In the genomic region with DNA sequence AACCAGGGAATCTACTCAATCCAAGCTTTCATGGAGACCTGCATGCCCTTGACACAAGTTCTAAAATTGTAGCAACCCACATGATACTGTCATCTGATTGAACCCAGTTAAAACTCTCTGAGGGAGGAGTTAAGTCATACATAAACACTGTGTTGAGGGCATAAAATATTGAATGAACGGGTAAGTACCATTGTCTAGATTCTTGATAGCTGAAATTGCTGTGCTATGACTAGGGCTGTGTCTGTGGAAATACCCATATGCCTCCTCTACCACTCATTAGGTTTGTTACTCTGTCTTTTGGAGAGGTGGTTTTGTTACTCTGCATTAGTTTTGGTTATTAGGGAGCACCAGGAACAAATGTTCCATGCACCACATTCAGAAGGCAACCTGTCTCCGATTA, we compare ENCODE assay signal across 15 cellular contexts. TPM values are rescaled to one million over a fixed set of nuclear protein-coding genes. Genes with fewer than 3 reads are reported as not detected.
A peak's percentile ranks its signal among the peaks of the same experiment; 100 is the strongest.
DNase-seq lines count a peak whose midpoint lies in the region; ATAC-seq and TF ChIP-seq lines count a peak whose summit lies in the region.
"Had no signal": no experiment of that assay in that cellular context is flagged by ENCODE, and none has a peak within 500 bp of the region (broad histone marks: within the 10 kb centered on the region; RNA-seq: fewer than 3 reads in every experiment).

No MANE protein-coding gene starts in this region.

- DNase-seq in effector memory CD8-positive, alpha-beta T cell = no peak
- DNase-seq in suprapubic skin (ENCODE audit: low spot score in 2 of 2) (no peak), SIG-M5 (lab: John Stamatoyannopoulos, UW) (no peak)
- no peak for DNase-seq in effector memory CD4-positive, alpha-beta T cell
- DNase-seq: activated T-cell treated with anti-CD3 and anti-CD28 coated beads, Interleukin-2, amount 50 U/mL, for 48 hours; colonic mucosa; esophagus squamous epithelium; left colon; NCI-H524 had no signal

- no peaks in the 10 kb centered on the region for H3K9me3 Mint-ChIP-seq in effector memory CD8-positive, alpha-beta T cell
- H3K9me3 Mint-ChIP-seq: T-helper 1 cell treated with Interleukin-12 subunit alpha and Interleukin-12 subunit beta and Interleukin-4 antibody, amounts not matched to agents 30 μg/mL and 1 μg/mL, for 36 hours had no signal

- ATAC-seq in GM18519 (IDR thresholded peaks at IDR 0.05; ENCODE audit: low FRiP score, unreplicated experiment) = peak; percentile 46
- ATAC-seq in GM21423 (IDR thresholded peaks at IDR 0.05; ENCODE audit: unreplicated experiment) = peak; percentile 32
- ATAC-seq in HG03159 (IDR thresholded peaks at IDR 0.05; ENCODE audit: unreplicated experiment) = peak; percentile 59
- ATAC-seq in effector memory CD8-positive, alpha-beta T cell (replicated peaks) = no peak
- ATAC-seq in GM19328 (IDR thresholded peaks at IDR 0.05; ENCODE audit: unreplicated experiment) = no peak
- ATAC-seq: HepG2, left colon had no signal

- peak overlapping the region; percentile 16 to 23 for H3K27ac Mint-ChIP-seq in effector memory CD8-positive, alpha-beta T cell
- H3K27ac Mint-ChIP-seq: T-helper 1 cell treated with Interleukin-12 subunit alpha and Interleukin-12 subunit beta and Interleukin-4 antibody, amounts not matched to agents 30 μg/mL and 1 μg/mL, for 36 hours had no signal

- no peak overlapping the region for H3K27ac ChIP-seq in suprapubic skin
- H3K27ac ChIP-seq in effector memory CD4-positive, alpha-beta T cell (ENCODE audit: insufficient read depth, low read length, poor library complexity, severe bottlenecking) = no peak overlapping the region
- H3K27ac ChIP-seq: colonic mucosa, esophagus squamous epithelium had no signal

- H3K4me3 ChIP-seq in suprapubic skin = no peak overlapping the region
- H3K4me3 ChIP-seq in effector memory CD4-positive, alpha-beta T cell (ENCODE audit: insufficient read depth, low read depth, low read length, poor library complexity, severe bottlenecking) = no peak overlapping the region
- H3K4me3 ChIP-seq: colonic mucosa, esophagus squamous epithelium had no signal

- peaks cover 7% of the 10 kb centered on the region for H3K36me3 Mint-ChIP-seq in effector memory CD8-positive, alpha-beta T cell (ENCODE audit: insufficient read depth)

- no peaks in the 10 kb centered on the region for H3K27me3 ChIP-seq in suprapubic skin
- H3K27me3 ChIP-seq in effector memory CD4-positive, alpha-beta T cell (replicated peaks; ENCODE audit: control insufficient read depth, insufficient read depth, low read length, poor library complexity, severe bottlenecking) = no peaks in the 10 kb centered on the region
- H3K27me3 ChIP-seq: colonic mucosa, esophagus squamous epithelium had no signal

- H3K36me3 ChIP-seq in suprapubic skin = no peaks in the 10 kb centered on the region
- H3K36me3 ChIP-seq in effector memory CD4-positive, alpha-beta T cell (ENCODE audit: control insufficient read depth, insufficient read depth, low read length) = no peaks in the 10 kb centered on the region
- H3K36me3 ChIP-seq: colonic mucosa, esophagus squamous epithelium had no signal

- no peak overlapping the region for H3K4me3 Mint-ChIP-seq in effector memory CD8-positive, alpha-beta T cell
- H3K4me3 Mint-ChIP-seq: T-helper 1 cell treated with Interleukin-12 subunit alpha and Interleukin-12 subunit beta and Interleukin-4 antibody, amounts not matched to agents 30 μg/mL and 1 μg/mL, for 36 hours had no signal

- no peak for TF ChIP-seq CTCF in suprapubic skin (IDR thresholded peaks at IDR 0.05)

- no peak for TF ChIP-seq POLR2A in suprapubic skin (IDR thresholded peaks at IDR 0.05)

- peaks cover 41 to 65% of the 10 kb centered on the region in 2 donors for H3K4me1 Mint-ChIP-seq in effector memory CD8-positive, alpha-beta T cell (ENCODE audit: low read depth in 2 of 2)

- H3K27me3 Mint-ChIP-seq in effector memory CD8-positive, alpha-beta T cell = no peaks in the 10 kb centered on the region

- WGBS in suprapubic skin = 68% methylated on average over 2 of the region's 2 CpGs

- no peaks in the 10 kb centered on the region for H3K9me3 ChIP-seq in suprapubic skin
- H3K9me3 ChIP-seq in effector memory CD4-positive, alpha-beta T cell (ENCODE audit: control insufficient read depth, low read length) = no peaks in the 10 kb centered on the region
- H3K9me3 ChIP-seq: colonic mucosa, esophagus squamous epithelium had no signal

- no peaks in the 10 kb centered on the region for H3K4me1 ChIP-seq in suprapubic skin
- H3K4me1 ChIP-seq in effector memory CD4-positive, alpha-beta T cell (ENCODE audit: control insufficient read depth, insufficient read depth, low read length, poor library complexity, severe bottlenecking) = no peaks in the 10 kb centered on the region
- H3K4me1 ChIP-seq: esophagus squamous epithelium had no signal

- TF ChIP-seq EP300 in suprapubic skin (IDR thresholded peaks at IDR 0.05) = no peak

RNA-seq across cellular contexts. Expression of a gene that starts 7.6 kb away (rescaled TPM):
- total RNA-seq in suprapubic skin = 10 to 100 TPM in 1 of 4 donors, 1 to 10 TPM in 3; 2.2 to 11.0 (median 5.4) TPM

RNA-seq across cellular contexts. Expression of a gene that starts 33.4 kb away (rescaled TPM):
- total RNA-seq in suprapubic skin = 1 to 10 TPM in 3 of 4 donors, under 1 TPM in 1; 0.98 to 4.5 (median 3.1) TPM
- total RNA-seq: HepG2 had no signal

Comparison
In these comparisons a context has a peak if more than half of its experiments do, and no peak if none do; other contexts are left out.
1. ATAC-seq: peak in GM18519 (single experiment), GM21423 (single experiment) and HG03159 (single experiment); none in effector memory CD8-positive, alpha-beta T cell (single experiment) and GM19328 (single experiment).